17 cellular contexts compared by ENCODE assay signal in genomic region chr1:227732586-227733308, GRCh38. TPM values are rescaled to one million over a fixed set of nuclear protein-coding genes. Genes with fewer than 3 reads are reported as not detected.
DNase-seq lines count a peak whose midpoint lies in the region; ATAC-seq, FAIRE-seq and TF ChIP-seq lines count a peak whose summit lies in the region.
"Had no signal": no experiment of that assay in that cellular context is flagged by ENCODE, and none has a peak within 500 bp of the region (broad histone marks: within the 10 kb centered on the region; RNA-seq: fewer than 3 reads in every experiment).

No MANE protein-coding gene starts in this region.

- H3K27ac Mint-ChIP-seq in activated CD4-positive, alpha-beta T cell treated with anti-CD3 and anti-CD28 coated beads for 36 hours = no peak overlapping the region
- H3K27ac Mint-ChIP-seq in CD8-positive, alpha-beta memory T cell = peak overlapping the region in 1 of 8 donors; percentile 47
- H3K27ac Mint-ChIP-seq in activated naive CD8-positive, alpha-beta T cell treated with anti-CD3 and anti-CD28 coated beads, Interleukin-2, amount 50 U/mL, for 24 hours = no peak overlapping the region
- no peak overlapping the region for H3K27ac Mint-ChIP-seq in nephron

- no peak for DNase-seq in activated CD4-positive, alpha-beta T cell treated with anti-CD3 and anti-CD28 coated beads for 36 hours
- DNase-seq in activated CD4-positive, alpha-beta T cell treated with anti-CD3 and anti-CD28 coated beads for 4 hours = no peak
- no peak for DNase-seq in CD8-positive, alpha-beta memory T cell
- no peak for DNase-seq in activated naive CD8-positive, alpha-beta T cell treated with anti-CD3 and anti-CD28 coated beads, Interleukin-2, amount 50 U/mL, for 24 hours
- no peak for DNase-seq in HTR-8/SVneo (ENCODE audit: insufficient read length, low spot score)
- no peak for DNase-seq in hepatocyte (ENCODE audit: low spot score)
- DNase-seq: central memory CD4-positive, alpha-beta T cell; hippocampal formation; NCI-H1092; NCI-H748 treated with DMSO at 0.1 percent for 48 hours had no signal

- H3K4me1 Mint-ChIP-seq in activated CD4-positive, alpha-beta T cell treated with anti-CD3 and anti-CD28 coated beads for 36 hours = peaks cover 35% of the 10 kb centered on the region
- H3K4me1 Mint-ChIP-seq in CD8-positive, alpha-beta memory T cell = peaks cover 34 to 69% (median 43%) of the 10 kb centered on the region in 3 donors
- peaks cover 56% of the 10 kb centered on the region for H3K4me1 Mint-ChIP-seq in activated naive CD8-positive, alpha-beta T cell treated with anti-CD3 and anti-CD28 coated beads, Interleukin-2, amount 50 U/mL, for 24 hours
- peaks cover 33% of the 10 kb centered on the region for H3K4me1 Mint-ChIP-seq in nephron

- POLR2A ChIA-PET in activated CD4-positive, alpha-beta T cell treated with anti-CD3 and anti-CD28 coated beads for 36 hours (lab: Charles Lee) = no interaction called here
- POLR2A ChIA-PET in CD8-positive, alpha-beta memory T cell (lab: Charles Lee) = no interaction called here

- peaks cover 43% of the 10 kb centered on the region for H3K4me1 ChIP-seq in CD8-positive, alpha-beta memory T cell (ENCODE audit: insufficient read depth, low read length)
- peaks cover 25% of the 10 kb centered on the region for H3K4me1 ChIP-seq in hepatocyte (ENCODE audit: insufficient read depth)

- H3K36me3 ChIP-seq in CD8-positive, alpha-beta memory T cell (ENCODE audit: insufficient read depth, low read length) = no peaks in the 10 kb centered on the region
- H3K36me3 ChIP-seq in hepatocyte (replicated peaks; ENCODE audit: insufficient read depth, low read depth) = no peaks in the 10 kb centered on the region

- H3K79me2 ChIP-seq in hepatocyte = peaks cover 44% of the 10 kb centered on the region

- 94% methylated on average over 18 of the region's 18 CpGs for WGBS in hepatocyte (ENCODE audit: low lambda C conversion rate, missing lambda C conversion rate)

- no peak for TF ChIP-seq CTCF in nephron (IDR thresholded peaks at IDR 0.05; ENCODE audit: unreplicated experiment in 3 of 3)
- TF ChIP-seq CTCF in hepatocyte (IDR thresholded peaks at IDR 0.05; ENCODE audit: poor library complexity) = no peak

- no peak overlapping the region for H3K4me3 ChIP-seq in CD8-positive, alpha-beta memory T cell (ENCODE audit: low read length)
- H3K4me3 ChIP-seq in hepatocyte = no peak overlapping the region
- H3K4me3 ChIP-seq: prostate gland, SK-N-MC, smooth muscle cell had no signal

- H3K9me2 ChIP-seq in hepatocyte (replicated peaks; ENCODE audit: insufficient read depth) = no peaks in the 10 kb centered on the region

- H3K4me3 Mint-ChIP-seq in activated CD4-positive, alpha-beta T cell treated with anti-CD3 and anti-CD28 coated beads for 36 hours = peak overlapping the region; percentile 7
- peak overlapping the region in 5 of 7 donors; percentile 22 to 88 (median 78) for H3K4me3 Mint-ChIP-seq in CD8-positive, alpha-beta memory T cell
- peak overlapping the region; percentile 90 for H3K4me3 Mint-ChIP-seq in activated naive CD8-positive, alpha-beta T cell treated with anti-CD3 and anti-CD28 coated beads, Interleukin-2, amount 50 U/mL, for 24 hours
- H3K4me3 Mint-ChIP-seq in nephron = peak overlapping the region; percentile 70 to 99 (median 94)
- H3K4me3 Mint-ChIP-seq: CD14-positive monocyte had no signal

- H2AFZ ChIP-seq in hepatocyte = no peak overlapping the region

- CTCF ChIA-PET in activated CD4-positive, alpha-beta T cell treated with anti-CD3 and anti-CD28 coated beads for 36 hours (lab: Charles Lee) = no interaction called here
- CTCF ChIA-PET in CD8-positive, alpha-beta memory T cell (lab: Charles Lee) = interaction anchor here (1.0 to 1.9 kb wide), 3 partner anchors 30 to 221 kb away, joined by 3 to 6 read pairs (median 3); no protein-coding TSS in a partner anchor

- H3K9me3 Mint-ChIP-seq in activated CD4-positive, alpha-beta T cell treated with anti-CD3 and anti-CD28 coated beads for 36 hours (ENCODE audit: low read depth) = no peaks in the 10 kb centered on the region
- no peaks in the 10 kb centered on the region for H3K9me3 Mint-ChIP-seq in CD8-positive, alpha-beta memory T cell
- H3K9me3 Mint-ChIP-seq in activated naive CD8-positive, alpha-beta T cell treated with anti-CD3 and anti-CD28 coated beads, Interleukin-2, amount 50 U/mL, for 24 hours = no peaks in the 10 kb centered on the region
- no peaks in the 10 kb centered on the region for H3K9me3 Mint-ChIP-seq in nephron

- H4K20me1 ChIP-seq in hepatocyte (ENCODE audit: insufficient read depth, poor library complexity, severe bottlenecking) = peaks cover 3% of the 10 kb centered on the region

- H3K27ac ChIP-seq in CD8-positive, alpha-beta memory T cell (ENCODE audit: low read depth, low read length) = no peak overlapping the region
- H3K27ac ChIP-seq in hepatocyte = no peak overlapping the region
- H3K27ac ChIP-seq: prostate gland, SK-N-MC, upper lobe of left lung had no signal

- H3K36me3 Mint-ChIP-seq in activated CD4-positive, alpha-beta T cell treated with anti-CD3 and anti-CD28 coated beads for 36 hours (ENCODE audit: low read depth) = peaks cover 11% of the 10 kb centered on the region
- H3K36me3 Mint-ChIP-seq in CD8-positive, alpha-beta memory T cell = peaks cover 0 to 20% (median 3%) of the 10 kb centered on the region in 3 donors
- peaks cover 10% of the 10 kb centered on the region for H3K36me3 Mint-ChIP-seq in activated naive CD8-positive, alpha-beta T cell treated with anti-CD3 and anti-CD28 coated beads, Interleukin-2, amount 50 U/mL, for 24 hours (ENCODE audit: low read depth)
- no peaks in the 10 kb centered on the region for H3K36me3 Mint-ChIP-seq in nephron (ENCODE audit: low read depth)

- no peaks in the 10 kb centered on the region for H3K27me3 ChIP-seq in CD8-positive, alpha-beta memory T cell (ENCODE audit: insufficient read depth, low read length, poor library complexity, severe bottlenecking)
- no peaks in the 10 kb centered on the region for H3K27me3 ChIP-seq in hepatocyte

- intact Hi-C loops in activated CD4-positive, alpha-beta T cell treated with anti-CD3 and anti-CD28 coated beads for 36 hours (cut with DNase I, micrococcal nuclease) = loop anchor here (10.0 kb wide), 4 partner anchors 52 to 848 kb away; partner anchors contain the start of gene ZNF678 (in 1 of the 2)

- H3K27me3 Mint-ChIP-seq in activated CD4-positive, alpha-beta T cell treated with anti-CD3 and anti-CD28 coated beads for 36 hours = no peaks in the 10 kb centered on the region
- no peaks in the 10 kb centered on the region for H3K27me3 Mint-ChIP-seq in CD8-positive, alpha-beta memory T cell
- H3K27me3 Mint-ChIP-seq in activated naive CD8-positive, alpha-beta T cell treated with anti-CD3 and anti-CD28 coated beads, Interleukin-2, amount 50 U/mL, for 24 hours = no peaks in the 10 kb centered on the region
- no peaks in the 10 kb centered on the region for H3K27me3 Mint-ChIP-seq in nephron (ENCODE audit: low read depth)

- H3K9me3 ChIP-seq in CD8-positive, alpha-beta memory T cell (ENCODE audit: low read length) = no peaks in the 10 kb centered on the region
- no peaks in the 10 kb centered on the region for H3K9me3 ChIP-seq in hepatocyte (ENCODE audit: low read depth)
- H3K9me3 ChIP-seq: prostate gland, upper lobe of left lung had no signal

- no peak for FAIRE-seq in HTR-8/SVneo (lab: Jason Lieb, UNC)

- no peak overlapping the region for H3K4me2 ChIP-seq in hepatocyte
- H3K4me2 ChIP-seq: smooth muscle cell had no signal

- no peak for ATAC-seq in activated CD4-positive, alpha-beta T cell treated with anti-CD3 and anti-CD28 coated beads for 36 hours
- ATAC-seq in activated naive CD8-positive, alpha-beta T cell treated with anti-CD3 and anti-CD28 coated beads, Interleukin-2, amount 50 U/mL, for 24 hours = no peak
- no peak for ATAC-seq in HG03045 (IDR thresholded peaks at IDR 0.05; ENCODE audit: unreplicated experiment)

RNA-seq across cellular contexts. Expression of gene JMJD4, which starts 2.4 kb away (rescaled TPM):
- total RNA-seq in activated CD4-positive, alpha-beta T cell treated with anti-CD3 and anti-CD28 coated beads for 36 hours = 10 to 100 TPM; 14.4 to 18.1 TPM
- 10 to 100 TPM; 23.1 to 25.8 TPM for total RNA-seq in CD8-positive, alpha-beta memory T cell
- 28.0 TPM for polyA plus RNA-seq in CD8-positive, alpha-beta memory T cell
- 21.3 and 22.2 TPM in 2 replicates for total RNA-seq in hepatocyte
- 31.2 and 32.9 TPM in 2 replicates for polyA plus RNA-seq in hepatocyte

RNA-seq across cellular contexts. Expression of gene SNAP47, which starts 2.5 kb away (rescaled TPM):
- total RNA-seq in activated CD4-positive, alpha-beta T cell treated with anti-CD3 and anti-CD28 coated beads for 36 hours = 10 to 100 TPM; 30.3 to 31.2 TPM
- 10 to 100 TPM; 27.0 to 28.4 TPM for total RNA-seq in CD8-positive, alpha-beta memory T cell
- polyA plus RNA-seq in CD8-positive, alpha-beta memory T cell = 47.4 TPM
- total RNA-seq in hepatocyte = 41.5 and 42.6 TPM in 2 replicates
- polyA plus RNA-seq in hepatocyte = 42.7 and 49.6 TPM in 2 replicates

Comparison
In these comparisons a context has a peak if more than half of its experiments do, and no peak if none do; other contexts are left out.
1. H3K4me3 Mint-ChIP-seq: peak in every context shown above with its lines; median percentile 94 in nephron; 90 in activated naive CD8-positive, alpha-beta T cell treated with anti-CD3 and anti-CD28 coated beads, Interleukin-2, amount 50 U/mL, for 24 hours; 78 in CD8-positive, alpha-beta memory T cell; 7 in activated CD4-positive, alpha-beta T cell treated with anti-CD3 and anti-CD28 coated beads for 36 hours.